Comparison of ENCODE assay signal across 8 cellular contexts in genomic region chr17:81222906-81223757, GRCh38. TPM values are rescaled to one million over a fixed set of nuclear protein-coding genes. Genes with fewer than 3 reads are reported as not detected.
DNase-seq lines count a peak whose midpoint lies in the region; ATAC-seq and TF ChIP-seq lines count a peak whose summit lies in the region.

CEP131 (minus strand) TSS chr17:81222965; CDS start chr17:81220056, 2,909 bp downstream.

- DNase-seq in AG09309 (ENCODE audit: low read depth) = peak; percentile 90
- peak; percentile 99 for DNase-seq in NCI-H345 treated with DMSO at 0.1 percent for 48 hours (lab: John Stamatoyannopoulos, UW; ENCODE audit: unreplicated experiment)
- peak; percentile 99 to 100 (median 100) for DNase-seq in activated CD4-positive, CD25-positive, alpha-beta regulatory T cell (lab: John Stamatoyannopoulos, UW)
- DNase-seq in central memory CD4-positive, alpha-beta T cell = peak; percentile 98
- DNase-seq in inferior parietal cortex (ENCODE audit: extremely low spot score) = peak; percentile 95
- peak; percentile 100 for DNase-seq in spleen

- no peaks in the 10 kb centered on the region for H3K27me3 ChIP-seq in spleen (replicated peaks in 1 of 7)

- peak within 1 kb of the TSS in 7 of 8 donors; percentile 53 to 81 (median 69) for H3K27ac ChIP-seq in spleen

- H3K36me3 ChIP-seq in spleen = peaks cover 0 to 21% (median 3%) of the 10 kb centered on the region in 6 donors

- intact Hi-C loops in spleen (cut with DNase I; ENCODE audit: low total_unique reads) = no loop called here

- H3K9me3 ChIP-seq in spleen = no peaks in the 10 kb centered on the region

- ATAC-seq in GM19025 (IDR thresholded peaks at IDR 0.05; ENCODE audit: low read depth, unreplicated experiment) (peak; percentile 97), HG03342 (IDR thresholded peaks at IDR 0.05; ENCODE audit: unreplicated experiment) (peak; percentile 96)

- H3K4me3 ChIP-seq in AG09309 (ENCODE audit: control insufficient read depth, low read depth, low read length) (peak within 1 kb of the TSS; percentile 77), spleen (peak within 1 kb of the TSS; percentile 63 to 86 (median 82))

- H3K4me1 ChIP-seq in spleen = peaks cover 8 to 42% (median 31%) of the 10 kb centered on the region in 6 donors

- 1 to 2% (median 1%) methylated on average over 53 to 79 of the region's 79 CpGs for WGBS in spleen, 5 donors

- TF ChIP-seq POLR2A in spleen (IDR thresholded peaks at IDR 0.05) = peak in 1 of 3 donors; percentile 31

- no peak for TF ChIP-seq CTCF in AG09309 (IDR thresholded peaks at IDR 0.05; ENCODE audit: control insufficient read depth, insufficient read depth, low read depth, low read length, missing control alignments)
- TF ChIP-seq CTCF in spleen (IDR thresholded peaks at IDR 0.05 in 8 of 11, conservative IDR thresholded peaks at IDR 0.05 in 3 of 11) = peak in 1 of 11 experiments; percentile 27

RNA-seq across cellular contexts. Expression of gene CEP131, which starts in this region (rescaled TPM):
- 10 to 100 TPM in 6 of 7 donors, 1 to 10 TPM in 1; 8.5 to 17.9 (median 12.0) TPM for total RNA-seq in spleen
- polyA plus RNA-seq in spleen = 10 to 100 TPM; 10.3 to 26.7 (median 20.5) TPM

Comparison
In these comparisons a context has a peak if more than half of its experiments do, and no peak if none do; other contexts are left out.
1. Peak in every context shown above with its lines: DNase-seq, ATAC-seq, H3K4me3 ChIP-seq and H3K27ac ChIP-seq.